10 cellular contexts compared by ENCODE assay signal in genomic region chr2:195649629-195650190, GRCh38. TPM values are rescaled to one million over a fixed set of nuclear protein-coding genes. Genes with fewer than 3 reads are reported as not detected.
DNase-seq lines count a peak whose midpoint lies in the region; ATAC-seq, FAIRE-seq and TF ChIP-seq lines count a peak whose summit lies in the region.
"Had no signal": no experiment of that assay in that cellular context is flagged by ENCODE, and none has a peak within 500 bp of the region (broad histone marks: within the 10 kb centered on the region; RNA-seq: fewer than 3 reads in every experiment).

No MANE protein-coding gene starts in this region.

- H3K4me3 ChIP-seq in NB4 (ENCODE audit: low read depth, low read length), result peak overlapping the region; percentile 51
- H3K4me3 ChIP-seq: testis had no signal

- H3K27ac Mint-ChIP-seq in CD4-positive, alpha-beta T cell, result no peak overlapping the region

- H3K27me3 Mint-ChIP-seq in CD4-positive, alpha-beta T cell, result no peaks in the 10 kb centered on the region

- no peaks in the 10 kb centered on the region for H3K27me3 ChIP-seq in CD4-positive, alpha-beta T cell (ENCODE audit: control insufficient read depth, insufficient read depth, low read length)
- H3K27me3 ChIP-seq: testis had no signal

- H3K4me1 Mint-ChIP-seq in CD4-positive, alpha-beta T cell (ENCODE audit: low read depth), result peaks cover 15% of the 10 kb centered on the region

- no peak for TF ChIP-seq POLR2A in NB4 (IDR thresholded peaks at IDR 0.05; ENCODE audit: extremely low read depth, insufficient read length)

- intact Hi-C loops in CD4-positive, alpha-beta T cell (cut with DNase I, micrococcal nuclease), result loop anchor here in 1 of 2 experiments (2.0 kb wide), 1 partner anchor 67 kb away; no protein-coding TSS in a partner anchor
- intact Hi-C loops in Right ventricle myocardium superior (cut with DNase I), result no loop called here

- H3K9me3 ChIP-seq in CD4-positive, alpha-beta T cell (ENCODE audit: control insufficient read depth, low read length), result no peaks in the 10 kb centered on the region
- H3K9me3 ChIP-seq: testis had no signal

- H3K4me3 Mint-ChIP-seq in CD4-positive, alpha-beta T cell, result no peak overlapping the region

- no peak for FAIRE-seq in D721Med (lab: Jason Lieb, UNC)
- FAIRE-seq: RCC 7860 had no signal

- no peak overlapping the region for H3K27ac ChIP-seq in CD4-positive, alpha-beta T cell (ENCODE audit: low read depth, low read length)
- H3K27ac ChIP-seq: testis had no signal

- ATAC-seq in GM19372 (IDR thresholded peaks at IDR 0.05; ENCODE audit: low read depth, unreplicated experiment) (peak; percentile 23), HG02885 (IDR thresholded peaks at IDR 0.05; ENCODE audit: poor library complexity, unreplicated experiment) (peak; percentile 25), Right ventricle myocardium superior (ENCODE audit: poor library complexity) (no peak), GM19328 (IDR thresholded peaks at IDR 0.05; ENCODE audit: unreplicated experiment) (no peak)
- no peak for ATAC-seq in CD4-positive, alpha-beta T cell (ENCODE audit: poor library complexity)

- TF ChIP-seq CTCF in NB4 (IDR thresholded peaks at IDR 0.05; ENCODE audit: low read depth, low read length) (no peak), D721Med (IDR thresholded peaks at IDR 0.05; ENCODE audit: insufficient read depth, missing control alignments) (no peak)
- TF ChIP-seq CTCF in CD4-positive, alpha-beta T cell (IDR thresholded peaks at IDR 0.05), result no peak

- CTCF ChIA-PET in CD4-positive, alpha-beta T cell (lab: Charles Lee), result no interaction called here

- POLR2A ChIA-PET in CD4-positive, alpha-beta T cell (lab: Charles Lee), result no interaction called here

- DNase-seq in NB4 (ENCODE audit: low read depth) (peak; percentile 52), pons (ENCODE audit: low spot score) (peak; percentile 37), Right ventricle myocardium superior (no peak), D721Med (ENCODE audit: insufficient read length, low spot score) (no peak)
- no peak for DNase-seq in CD4-positive, alpha-beta T cell
- DNase-seq: testis had no signal

- no peaks in the 10 kb centered on the region for H3K36me3 Mint-ChIP-seq in CD4-positive, alpha-beta T cell (ENCODE audit: low read depth)

- peaks cover 3% of the 10 kb centered on the region for H3K9me3 Mint-ChIP-seq in CD4-positive, alpha-beta T cell

RNA-seq across cellular contexts. Expression of gene SLC39A10, which starts 7.3 kb away (rescaled TPM):
- 10 to 100 TPM; 38.2 to 39.4 TPM for total RNA-seq in CD4-positive, alpha-beta T cell
- 9.6 TPM for total RNA-seq in Right ventricle myocardium superior

Comparison
In these comparisons a context has a peak if more than half of its experiments do, and no peak if none do; other contexts are left out.
1. ATAC-seq: peak in GM19372 (single experiment) and HG02885 (single experiment); none in CD4-positive, alpha-beta T cell (single experiment), Right ventricle myocardium superior (single experiment) and GM19328 (single experiment).
2. DNase-seq: peak in NB4 (single experiment) and pons (single experiment); none in CD4-positive, alpha-beta T cell (0 of 10), Right ventricle myocardium superior (single experiment) and D721Med (single experiment).